Comparison of ENCODE assay signal across 8 cellular contexts in genomic region chr12:15899282-15899870, GRCh38. TPM values are rescaled to one million over a fixed set of nuclear protein-coding genes. Genes with fewer than 3 reads are reported as not detected.
DNase-seq lines count a peak whose midpoint lies in the region; ATAC-seq and TF ChIP-seq lines count a peak whose summit lies in the region.

No MANE protein-coding gene starts in this region.

- peaks cover 20% of the 10 kb centered on the region for H3K4me1 ChIP-seq in GM23248 (ENCODE audit: insufficient read depth)
- H3K4me1 ChIP-seq in endodermal cell (ENCODE audit: control insufficient read depth, insufficient read depth, low read length): no peaks in the 10 kb centered on the region

- peak overlapping the region; percentile 54 for H3K27ac Mint-ChIP-seq in endodermal cell
- H3K27ac Mint-ChIP-seq in stimulated activated memory B cell treated with anti-CD40 and anti-IgM and Interleukin-4, amounts not matched to agents 10 μg/mL and 1 μg/mL and 100 μg/mL, for 72 hours: no peak overlapping the region

- H3K27me3 Mint-ChIP-seq in endodermal cell (ENCODE audit: insufficient read depth): no peaks in the 10 kb centered on the region
- no peaks in the 10 kb centered on the region for H3K27me3 Mint-ChIP-seq in stimulated activated memory B cell treated with anti-CD40 and anti-IgM and Interleukin-4, amounts not matched to agents 10 μg/mL and 1 μg/mL and 100 μg/mL, for 72 hours

- no peak for ATAC-seq in HG02973 (IDR thresholded peaks at IDR 0.05; ENCODE audit: unreplicated experiment)
- ATAC-seq in stimulated activated memory B cell treated with anti-CD40 and anti-IgM and Interleukin-4, amounts not matched to agents 10 μg/mL and 1 μg/mL and 100 μg/mL, for 72 hours: no peak

- H3F3A ChIP-seq in GM23248 (ENCODE audit: insufficient read depth): peaks cover 45% of the 10 kb centered on the region

- peaks cover 47% of the 10 kb centered on the region for H3K79me2 ChIP-seq in GM23248 (ENCODE audit: insufficient read depth)

- no peaks in the 10 kb centered on the region for H4K20me1 ChIP-seq in GM23248 (ENCODE audit: insufficient read depth)

- no peak overlapping the region for H3K4me3 Mint-ChIP-seq in endodermal cell
- H3K4me3 Mint-ChIP-seq in stimulated activated memory B cell treated with anti-CD40 and anti-IgM and Interleukin-4, amounts not matched to agents 10 μg/mL and 1 μg/mL and 100 μg/mL, for 72 hours: no peak overlapping the region

- no peak overlapping the region for H2AFZ ChIP-seq in GM23248

- H3K9me3 ChIP-seq in GM23248 (ENCODE audit: low read depth) (no peaks in the 10 kb centered on the region), endodermal cell (ENCODE audit: control insufficient read depth, low read length) (no peaks in the 10 kb centered on the region)

- H3K9me2 ChIP-seq in GM23248 (ENCODE audit: insufficient read depth): no peaks in the 10 kb centered on the region

- H3K4me2 ChIP-seq in GM23248 (ENCODE audit: unreplicated experiment): no peak overlapping the region

- H3K9ac ChIP-seq in GM23248: no peak overlapping the region
- no peak overlapping the region for H3K9ac ChIP-seq in endodermal cell (ENCODE audit: extremely low read depth, low read length, poor library complexity, severe bottlenecking)

- peak; percentile 100 for TF ChIP-seq CTCF in endodermal cell (conservative IDR thresholded peaks at IDR 0.05)

- no peak overlapping the region for H3K27ac ChIP-seq in GM23248
- H3K27ac ChIP-seq in endodermal cell (ENCODE audit: low read depth, low read length): no peak overlapping the region

- H3K36me3 ChIP-seq in GM23248 (ENCODE audit: low read depth) (peaks cover 84% of the 10 kb centered on the region), endodermal cell (ENCODE audit: control insufficient read depth, insufficient read depth, low read length) (peaks cover 97% of the 10 kb centered on the region)

- H3K4me1 Mint-ChIP-seq in endodermal cell: no peaks in the 10 kb centered on the region
- peaks cover 7% of the 10 kb centered on the region for H3K4me1 Mint-ChIP-seq in stimulated activated memory B cell treated with anti-CD40 and anti-IgM and Interleukin-4, amounts not matched to agents 10 μg/mL and 1 μg/mL and 100 μg/mL, for 72 hours

- no peaks in the 10 kb centered on the region for H3K9me3 Mint-ChIP-seq in endodermal cell
- H3K9me3 Mint-ChIP-seq in stimulated activated memory B cell treated with anti-CD40 and anti-IgM and Interleukin-4, amounts not matched to agents 10 μg/mL and 1 μg/mL and 100 μg/mL, for 72 hours: no peaks in the 10 kb centered on the region

- peaks cover 76% of the 10 kb centered on the region for H3K36me3 Mint-ChIP-seq in endodermal cell (ENCODE audit: low read depth)
- peaks cover 34% of the 10 kb centered on the region for H3K36me3 Mint-ChIP-seq in stimulated activated memory B cell treated with anti-CD40 and anti-IgM and Interleukin-4, amounts not matched to agents 10 μg/mL and 1 μg/mL and 100 μg/mL, for 72 hours

- H3K27me3 ChIP-seq in GM23248 (replicated peaks; ENCODE audit: insufficient read depth): no peaks in the 10 kb centered on the region
- no peaks in the 10 kb centered on the region for H3K27me3 ChIP-seq in endodermal cell (ENCODE audit: control insufficient read depth, insufficient read depth, low read length, poor library complexity, severe bottlenecking)

- in situ Hi-C loops in GM23248 (cut with MboI): no loop called here

- DNase-seq in NCI-H2227 treated with DMSO at 0.1 percent for 48 hours (lab: John Stamatoyannopoulos, UW): peak; percentile 4
- DNase-seq in NCI-H2227 (lab: John Stamatoyannopoulos, UW; ENCODE audit: unreplicated experiment): no peak
- peak; percentile 57 for DNase-seq in GM23248
- DNase-seq in NCI-H82 treated with DMSO at 0.1 percent for 48 hours (lab: John Stamatoyannopoulos, UW; ENCODE audit: unreplicated experiment): peak; percentile 29
- DNase-seq in endodermal cell: no peak
- peak; percentile 72 for DNase-seq in pons (ENCODE audit: low spot score)

- no peak overlapping the region for H3K4me3 ChIP-seq in GM23248
- H3K4me3 ChIP-seq in endodermal cell (ENCODE audit: low read length): no peak overlapping the region

RNA-seq across cellular contexts. Expression of gene DERA, which starts 11.8 kb away (rescaled TPM):
- 43.6 and 47.3 TPM in 2 replicates for total RNA-seq in GM23248 (2014; rRNA removed; shearing (Covaris generic))
- polyA plus RNA-seq in GM23248 (2016; fragmentation: Nextera tagmentation; extraction: Ambion mirVana): 70.5 and 71.3 TPM in 2 replicates
- 100 to 1,000 TPM in 1 of 2 donors, 10 to 100 TPM in 1; 81.7 to 125 TPM for total RNA-seq in endodermal cell
- 57.7 TPM for polyA plus RNA-seq in endodermal cell (2013, experiment 1 of 2)
- 52.7 TPM for polyA plus RNA-seq in endodermal cell (2013, experiment 2 of 2)

RNA-seq across cellular contexts. Expression of gene STRAP, which starts 17.2 kb away (rescaled TPM):
- 94.1 and 128 TPM in 2 replicates for total RNA-seq in GM23248 (2014; rRNA removed; shearing (Covaris generic))
- polyA plus RNA-seq in GM23248 (2016; fragmentation: Nextera tagmentation; extraction: Ambion mirVana): 284 and 294 TPM in 2 replicates
- 100 to 1,000 TPM; 188 to 362 TPM for total RNA-seq in endodermal cell
- 183 TPM for polyA plus RNA-seq in endodermal cell (2013, experiment 1 of 2)
- 196 TPM for polyA plus RNA-seq in endodermal cell (2013, experiment 2 of 2)

Comparison
In these comparisons a context has a peak if more than half of its experiments do, and no peak if none do; other contexts are left out.
1. DNase-seq: peak in NCI-H2227 treated with DMSO at 0.1 percent for 48 hours (single experiment), GM23248 (single experiment), NCI-H82 treated with DMSO at 0.1 percent for 48 hours (single experiment) and pons (single experiment); none in NCI-H2227 (single experiment) and endodermal cell (single experiment).